ENCODE assay signal across 2 cellular contexts in the genomic region with DNA sequence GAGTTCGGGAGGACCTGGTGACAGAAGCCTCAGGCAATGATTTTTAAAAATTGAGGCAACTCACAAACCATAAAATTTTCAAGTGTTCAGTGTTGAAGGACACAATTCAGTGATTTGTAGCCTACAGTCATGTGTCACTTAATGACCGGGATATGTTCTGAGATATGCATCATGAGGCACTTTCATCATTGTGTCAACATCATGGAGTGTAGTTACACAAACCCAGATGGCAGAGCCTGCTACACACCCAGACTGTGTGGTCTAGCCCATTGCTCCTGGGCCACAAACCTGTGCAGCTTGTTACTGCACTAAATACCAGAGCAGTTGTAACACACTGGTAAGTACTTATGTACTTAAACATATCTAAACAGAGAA.
TF ChIP-seq lines count a peak whose summit lies in the region.

No MANE protein-coding gene starts in this region.

TF ChIP-seq in HepG2, 621 proteins besides CTCF, POLR2A, EP300 and RAD21:
- TF ChIP-seq FOXA3 (CRISPR knock-in tag; IDR thresholded peaks at IDR 0.05), result peak; percentile 47; the same call in 1 of the 2 replicates
- TF ChIP-seq ATF1 (CRISPR knock-in tag; IDR thresholded peaks at IDR 0.05), result no peak
- no peak for TF ChIP-seq ZFP36L1 (CRISPR knock-in tag; IDR thresholded peaks at IDR 0.05)
- no peak for TF ChIP-seq ZNF709 (CRISPR knock-in tag; IDR thresholded peaks at IDR 0.05)
- TF ChIP-seq ZNF780A (CRISPR knock-in tag; IDR thresholded peaks at IDR 0.05), result no peak
- no peak for TF ChIP-seq ZKSCAN5 (CRISPR knock-in tag; IDR thresholded peaks at IDR 0.05)
- TF ChIP-seq ZNF558 (CRISPR knock-in tag; IDR thresholded peaks at IDR 0.05; ENCODE audit: borderline replicate concordance), result no peak
- no peak for TF ChIP-seq ZNF790 (CRISPR knock-in tag; IDR thresholded peaks at IDR 0.05; ENCODE audit: borderline replicate concordance)
- peak; percentile 69; the same call in 1 of the 2 replicates for TF ChIP-seq CEBPB (IDR thresholded peaks at IDR 0.05; ENCODE audit: borderline replicate concordance, low read depth, low read length)
- TF ChIP-seq, protein P1, sequence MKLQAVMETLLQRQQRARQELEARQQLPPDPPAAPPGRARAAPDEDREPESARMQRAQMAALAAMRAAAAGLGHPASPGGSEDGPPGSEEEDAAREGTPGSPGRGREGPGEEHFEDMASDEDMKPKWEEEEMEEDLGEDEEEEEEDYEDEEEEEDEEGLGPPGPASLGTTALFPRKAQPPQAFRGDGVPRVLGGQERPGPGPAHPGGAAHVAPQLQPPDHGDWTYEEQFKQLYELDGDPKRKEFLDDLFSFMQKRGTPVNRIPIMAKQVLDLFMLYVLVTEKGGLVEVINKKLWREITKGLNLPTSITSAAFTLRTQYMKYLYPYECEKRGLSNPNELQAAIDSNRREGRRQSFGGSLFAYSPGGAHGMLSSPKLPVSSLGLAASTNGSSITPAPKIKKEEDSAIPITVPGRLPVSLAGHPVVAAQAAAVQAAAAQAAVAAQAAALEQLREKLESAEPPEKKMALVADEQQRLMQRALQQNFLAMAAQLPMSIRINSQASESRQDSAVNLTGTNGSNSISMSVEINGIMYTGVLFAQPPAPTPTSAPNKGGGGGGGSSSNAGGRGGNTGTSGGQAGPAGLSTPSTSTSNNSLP (IDR thresholded peaks at IDR 0.05; ENCODE audit: low read depth, low read length), result 0 out of 2 replicates have a peak, but pooled peaks have one; percentile 23
- 0 out of 2 replicates have a peak, but pooled peaks have one; percentile 19 for TF ChIP-seq FOSL2 (CRISPR knock-in tag; IDR thresholded peaks at IDR 0.05)
- TF ChIP-seq HDAC2 (CRISPR knock-in tag; IDR thresholded peaks at IDR 0.05), result no peak
- no peak for TF ChIP-seq ZFX (CRISPR knock-in tag; IDR thresholded peaks at IDR 0.05; ENCODE audit: low read depth)
- no peak for TF ChIP-seq MEIS1 (CRISPR knock-in tag; IDR thresholded peaks at IDR 0.05; ENCODE audit: borderline replicate concordance)
- TF ChIP-seq FOXA1 (IDR thresholded peaks at IDR 0.05), result no peak
- TF ChIP-seq FOXA1 (CRISPR knock-in tag; IDR thresholded peaks at IDR 0.05), result peak; percentile 65

TF ChIP-seq in SK-N-SH treated with all-trans-retinoic acid at 6 μM for 48 hours, 23 proteins besides CTCF, POLR2A, EP300 and RAD21:
- TF ChIP-seq TCF4 (CRISPR knock-in tag; IDR thresholded peaks at IDR 0.05; ENCODE audit: borderline replicate concordance) (peak; percentile 39; the same call in 1 of the 2 replicates), ZNF565 (CRISPR knock-in tag; conservative IDR thresholded peaks at IDR 0.05; ENCODE audit: low read depth) (no peak), RARB (CRISPR knock-in tag; IDR thresholded peaks at IDR 0.05) (no peak), ISL1 (CRISPR knock-in tag; IDR thresholded peaks at IDR 0.05) (no peak), ESRRG (CRISPR knock-in tag; IDR thresholded peaks at IDR 0.05) (no peak)
